ENCODE assay signal across 11 cellular contexts in the genomic region with DNA sequence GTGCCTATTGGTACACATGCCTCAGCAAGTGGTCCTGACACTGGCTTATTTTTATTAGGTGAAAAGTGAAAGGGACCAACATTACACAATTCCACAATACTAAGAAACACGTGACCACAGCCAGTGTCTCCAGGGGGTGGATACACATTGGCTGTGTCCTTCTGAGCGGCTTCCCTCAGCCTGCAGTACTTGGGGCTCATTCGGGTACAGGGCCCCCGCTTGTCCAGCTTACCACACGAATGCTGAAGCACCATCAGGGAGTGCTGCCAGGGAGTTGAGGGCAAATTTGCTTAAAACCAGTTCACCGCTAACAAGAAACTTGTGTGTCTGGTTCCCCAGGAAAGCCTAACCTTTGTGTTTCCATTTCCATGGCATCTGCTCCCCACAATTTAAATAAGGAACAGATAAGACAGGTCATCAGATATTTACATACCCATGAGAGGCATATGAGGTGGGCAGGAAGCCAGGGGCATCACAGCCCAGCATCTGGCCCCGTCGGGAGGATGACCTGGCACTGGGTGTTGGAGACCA. TPM values are rescaled to one million over a fixed set of nuclear protein-coding genes. Genes with fewer than 3 reads are reported as not detected.
A peak's percentile ranks its signal among the peaks of the same experiment; 100 is the strongest.
DNase-seq lines count a peak whose midpoint lies in the region; ATAC-seq, FAIRE-seq and TF ChIP-seq lines count a peak whose summit lies in the region.
"Had no signal": no experiment of that assay in that cellular context is flagged by ENCODE, and none has a peak within 500 bp of the region (broad histone marks: within the 10 kb centered on the region; RNA-seq: fewer than 3 reads in every experiment).

No MANE protein-coding gene starts in this region.

- peak overlapping the region; percentile 39; the same call in 1 of the 2 replicates for H2BK20ac ChIP-seq in IMR-90 (ENCODE audit: low read depth, low read length)

- H3K9ac ChIP-seq in IMR-90 (ENCODE audit: low read depth, low read length) = no peak overlapping the region
- H3K9ac ChIP-seq in adipocyte (ENCODE audit: low read length) = peak overlapping the region; percentile 71
- peak overlapping the region; percentile 17 for H3K9ac ChIP-seq in mucosa of stomach (ENCODE audit: low read length)

- H3K14ac ChIP-seq in IMR-90 (replicated peaks; ENCODE audit: low read depth, low read length) = 0 out of 2 replicates have a peak overlapping the region, but pooled peaks have one; percentile 52

- H3K4me1 ChIP-seq in CD4-positive, alpha-beta memory T cell (ENCODE audit: insufficient read depth, low read length) = peaks cover 83% of the 10 kb centered on the region
- peaks cover 19% of the 10 kb centered on the region for H3K4me1 ChIP-seq in IMR-90 (ENCODE audit: control insufficient read depth, insufficient read depth, low read length)
- H3K4me1 ChIP-seq in adipocyte (ENCODE audit: control insufficient read depth, insufficient read depth, low read length) = peaks cover 49% of the 10 kb centered on the region
- peaks cover 37% of the 10 kb centered on the region for H3K4me1 ChIP-seq in mucosa of stomach (ENCODE audit: control insufficient read depth, insufficient read depth, low read length)
- peaks cover 5% of the 10 kb centered on the region; the same call in 1 of the 2 replicates for H3K4me1 ChIP-seq in HAP-1

- H4K91ac ChIP-seq in IMR-90 (ENCODE audit: insufficient read depth, low read depth, low read length) = peak overlapping the region; percentile 5; the same call in 1 of the 2 replicates

- no peak overlapping the region for H3K56ac ChIP-seq in IMR-90 (ENCODE audit: extremely low read depth, insufficient read depth, low read length)

- no peak overlapping the region for H2BK5ac ChIP-seq in IMR-90 (ENCODE audit: low read depth, low read length, poor library complexity, severe bottlenecking)

- no peak overlapping the region for H2BK15ac ChIP-seq in IMR-90 (ENCODE audit: low read depth, low read length)

- no peaks in the 10 kb centered on the region for H3K27me3 Mint-ChIP-seq in CD4-positive, alpha-beta memory T cell

- no peaks in the 10 kb centered on the region for H3K9me3 ChIP-seq in CD4-positive, alpha-beta memory T cell (ENCODE audit: control insufficient read depth in 1 of 2, low read length in 2 of 2)
- H3K9me3 ChIP-seq in IMR-90 (ENCODE audit: control insufficient read depth, insufficient read depth, low read length) = no peaks in the 10 kb centered on the region
- no peaks in the 10 kb centered on the region for H3K9me3 ChIP-seq in adipocyte (ENCODE audit: control insufficient read depth, low read length)
- no peaks in the 10 kb centered on the region for H3K9me3 ChIP-seq in mucosa of stomach (ENCODE audit: control insufficient read depth, low read length)
- H3K9me3 ChIP-seq in HAP-1 = no peaks in the 10 kb centered on the region

- TF ChIP-seq CTCF in IMR-90 (conservative IDR thresholded peaks at IDR 0.05; ENCODE audit: low read depth, low read length) = no peak

- peaks cover 13 to 47% of the 10 kb centered on the region in 2 donors for H3K36me3 Mint-ChIP-seq in CD4-positive, alpha-beta memory T cell

- dilution Hi-C loops in IMR-90 (cut with HindIII; ENCODE audit: low sequenced_read_pairs, unreplicated experiment) = no loop called here

- no peak overlapping the region for H3K4me3 ChIP-seq in CD4-positive, alpha-beta memory T cell (ENCODE audit: low read length in 2 of 2)
- H3K4me3 ChIP-seq in IMR-90 (ENCODE audit: insufficient read depth, low read depth, low read length) (no peak overlapping the region), adipocyte (ENCODE audit: low read length) (peak overlapping the region; percentile 55), mucosa of stomach (ENCODE audit: low read length) (no peak overlapping the region), HAP-1 (no peak overlapping the region)

- H3K4me1 Mint-ChIP-seq in CD4-positive, alpha-beta memory T cell = peaks cover 38 to 83% (median 56%) of the 10 kb centered on the region in 4 donors

- peak overlapping the region; percentile 81 to 95 (median 93) for H3K27ac Mint-ChIP-seq in CD4-positive, alpha-beta memory T cell
- H3K27ac Mint-ChIP-seq: endodermal cell had no signal

- H2BK120ac ChIP-seq in IMR-90 (ENCODE audit: low read depth, low read length) = peak overlapping the region; percentile 14; the same call in 1 of the 2 replicates

- H2AK9ac ChIP-seq in IMR-90 (replicated peaks; ENCODE audit: low read depth, low read length, poor library complexity) = peak overlapping the region; percentile 18

- peak overlapping the region; percentile 7; the same call in 1 of the 2 replicates for H4K5ac ChIP-seq in IMR-90 (ENCODE audit: low read depth, low read length)

- H3K4me3 Mint-ChIP-seq in CD4-positive, alpha-beta memory T cell = peak overlapping the region in 1 of 8 donors; percentile 17
- H3K4me3 Mint-ChIP-seq: endodermal cell had no signal

- no peak overlapping the region for H3K27ac ChIP-seq in CD4-positive, alpha-beta memory T cell (ENCODE audit: low read depth, low read length)
- H3K27ac ChIP-seq in IMR-90 (ENCODE audit: insufficient read depth, low read length) = peak overlapping the region; percentile 42; the same call in 1 of the 2 replicates

- H4K8ac ChIP-seq in IMR-90 (ENCODE audit: low read depth in 2 of 2, low read length in 2 of 2) = peak overlapping the region in 1 of 2 experiments; percentile 61; a peak in 1 of 4 replicates

- no peaks in the 10 kb centered on the region for H3K27me3 ChIP-seq in CD4-positive, alpha-beta memory T cell (ENCODE audit: insufficient read depth, low read length)
- H3K27me3 ChIP-seq in IMR-90 (ENCODE audit: control insufficient read depth, insufficient read depth, low read length) (no peaks in the 10 kb centered on the region), adipocyte (replicated peaks; ENCODE audit: control insufficient read depth, insufficient read depth, low read length) (no peaks in the 10 kb centered on the region), mucosa of stomach (ENCODE audit: control insufficient read depth, insufficient read depth, low read length) (no peaks in the 10 kb centered on the region), HAP-1 (ENCODE audit: low read depth) (no peaks in the 10 kb centered on the region)

- no peak for TF ChIP-seq RAD21 in IMR-90 (IDR thresholded peaks at IDR 0.05; ENCODE audit: low read length)

- H3K4me2 ChIP-seq in IMR-90 (ENCODE audit: low read depth, low read length) = peak overlapping the region; percentile 20; the same call in 1 of the 2 replicates

- H3K36me3 ChIP-seq in CD4-positive, alpha-beta memory T cell (ENCODE audit: insufficient read depth, low read length) = peaks cover 5% of the 10 kb centered on the region
- H3K36me3 ChIP-seq in IMR-90 (ENCODE audit: control insufficient read depth, insufficient read depth, low read length) (no peaks in the 10 kb centered on the region), adipocyte (ENCODE audit: control insufficient read depth, insufficient read depth, low read length, severe bottlenecking) (no peaks in the 10 kb centered on the region), mucosa of stomach (ENCODE audit: control insufficient read depth, insufficient read depth, low read length) (no peaks in the 10 kb centered on the region), HAP-1 (replicated peaks) (no peaks in the 10 kb centered on the region)

- in situ Hi-C loops in IMR-90 (cut with MboI; ENCODE audit: low sequenced_read_pairs) (no loop called here), HAP-1 (cut with MboI; ENCODE audit: low sequenced_read_pairs) (no loop called here)

- DNase-seq in CD4-positive, alpha-beta memory T cell = peak in 1 of 5 donors; percentile 27
- DNase-seq in IMR-90 (peak; percentile 47), adipocyte (ENCODE audit: low read depth) (peak; percentile 40), HTR-8/SVneo (ENCODE audit: insufficient read length, low spot score) (no peak), HAP-1 (ENCODE audit: low spot score in 2 of 2) (no peak)
- DNase-seq: endodermal cell had no signal

- no peak for TF ChIP-seq POLR2A in IMR-90 (IDR thresholded peaks at IDR 0.05; ENCODE audit: low read depth, low read length)

- POLR2A ChIA-PET in CD4-positive, alpha-beta memory T cell (lab: Charles Lee; ENCODE audit: partially characterized antibody) = interaction anchor here (1.4 to 2.6 kb wide), 2 partner anchors 17 to 24 kb away, joined by 3 to 11 read pairs; a partner anchor contains a TSS
- POLR2A ChIA-PET in IMR-90 (lab: Charles Lee; ENCODE audit: unreplicated experiment) = no interaction called here

- H2AK5ac ChIP-seq in IMR-90 (ENCODE audit: low read depth, low read length) = peak overlapping the region; percentile 35; the same call in 1 of the 2 replicates

- WGBS in IMR-90 (ENCODE audit: extremely low coverage in 2 of 2, insufficient read length in 1 of 2), 2 experiments = no CpG with 5 or more reads among the region's 8 CpGs

- H3K9me3 Mint-ChIP-seq in CD4-positive, alpha-beta memory T cell = peaks cover 0 to 2% (median 0%) of the 10 kb centered on the region in 8 donors
- H3K9me3 Mint-ChIP-seq: endodermal cell had no signal

- H3K4ac ChIP-seq in IMR-90 (ENCODE audit: low read depth, low read length) = peak overlapping the region; percentile 20; the same call in 1 of the 2 replicates

- H2AFZ ChIP-seq in IMR-90 (replicated peaks; ENCODE audit: low read length, poor library complexity) = peak overlapping the region; percentile 61

- CTCF ChIA-PET in CD4-positive, alpha-beta memory T cell (lab: Charles Lee; ENCODE audit: partially characterized antibody) = no interaction called here
- CTCF ChIA-PET in IMR-90 (lab: Yijun Ruan, JAX) = interaction anchor here (0.6 kb wide), 1 partner anchor 33 kb away, joined by 3 read pairs; no protein-coding TSS in a partner anchor

- H3K9me1 ChIP-seq in IMR-90 (ENCODE audit: insufficient read depth, low read length) = peaks cover 17% of the 10 kb centered on the region

- H3K23ac ChIP-seq in IMR-90 (ENCODE audit: low read depth, low read length) = no peak overlapping the region

- no peak for FAIRE-seq in HTR-8/SVneo (lab: Jason Lieb, UNC)
- FAIRE-seq: urothelium cell line had no signal

- H3K79me1 ChIP-seq in IMR-90 (ENCODE audit: low read depth in 1 of 2, low read length in 2 of 2) = peaks cover 0 to 13% of the 10 kb centered on the region in 2 experiments; a peak in 2 of 4 replicates

- no TSS peak for BruUV-seq in IMR-90 (replicated peaks; lab: Mats Ljungman, UMichigan)

- H4K20me1 ChIP-seq in IMR-90 (ENCODE audit: insufficient read depth, low read length) = no peaks in the 10 kb centered on the region

- ATAC-seq in IMR-90 (ENCODE audit: low read depth) (peak; percentile 9; the same call in 1 of the 2 replicates), GM19463 (IDR thresholded peaks at IDR 0.05; ENCODE audit: unreplicated experiment) (no peak), HG02885 (IDR thresholded peaks at IDR 0.05; ENCODE audit: poor library complexity, unreplicated experiment) (no peak)

- peak overlapping the region; percentile 18; the same call in 1 of the 2 replicates for H3K18ac ChIP-seq in IMR-90 (ENCODE audit: low read depth, low read length)

- intact Hi-C loops in CD4-positive, alpha-beta memory T cell (cut with micrococcal nuclease) = loop anchor here (5.0 kb wide), 1 partner anchor 37 kb away; no protein-coding TSS in a partner anchor
- intact Hi-C loops in IMR-90 (cut with micrococcal nuclease) = no loop called here

RNA-seq across cellular contexts. Expression of a gene that starts 23.3 kb away (rescaled TPM):
- total RNA-seq in CD4-positive, alpha-beta memory T cell = 10 to 100 TPM; 46.5 to 56.3 TPM
- polyA plus RNA-seq in CD4-positive, alpha-beta memory T cell = 10 to 100 TPM in 1 of 2 donors, 1 to 10 TPM in 1; 3.9 to 11.8 TPM
- total RNA-seq in IMR-90 (2012; rRNA removed) = 0.90 and 1.4 TPM in 2 replicates
- 2.8 and 2.9 TPM in 2 replicates for polyA plus RNA-seq in IMR-90 (2012; rRNA removed)
- polyA plus RNA-seq in IMR-90 (2012; cell fraction: cytosol; rRNA removed) = 1.8 TPM in 2 replicates
- 16.5 and 21.4 TPM in 2 replicates for polyA plus RNA-seq in IMR-90 (2012; cell fraction: nucleus; rRNA removed; ENCODE audit: low replicate concordance)
- total RNA-seq: HT1080 had no signal

RNA-seq across cellular contexts. Expression of a gene that starts 32.8 kb away (rescaled TPM):
- 10 to 100 TPM; 70.7 to 72.4 TPM for total RNA-seq in CD4-positive, alpha-beta memory T cell
- 10 to 100 TPM; 27.2 to 37.7 TPM for polyA plus RNA-seq in CD4-positive, alpha-beta memory T cell
- under 0.01 and 0.28 TPM in 2 replicates for total RNA-seq in IMR-90 (2012; rRNA removed)
- 4.1 and 5.4 TPM in 2 replicates for polyA plus RNA-seq in IMR-90 (2012; rRNA removed)
- 0.51 and 2.1 TPM in 2 replicates for polyA plus RNA-seq in IMR-90 (2012; cell fraction: cytosol; rRNA removed)
- 64.5 and 113 TPM in 2 replicates for polyA plus RNA-seq in IMR-90 (2012; cell fraction: nucleus; rRNA removed; ENCODE audit: low replicate concordance)

RNA-seq across cellular contexts. Expression of a gene that starts 48.2 kb away (rescaled TPM):
- 100 to 1,000 TPM; 101 to 105 TPM for total RNA-seq in CD4-positive, alpha-beta memory T cell
- polyA plus RNA-seq in CD4-positive, alpha-beta memory T cell = 10 to 100 TPM; 28.4 to 49.7 TPM
- 4.1 and 4.4 TPM in 2 replicates for total RNA-seq in IMR-90 (2012; rRNA removed)
- polyA plus RNA-seq in IMR-90 (2012; rRNA removed) = 10.9 and 11.0 TPM in 2 replicates
- polyA plus RNA-seq in IMR-90 (2012; cell fraction: cytosol; rRNA removed) = 6.2 and 7.6 TPM in 2 replicates
- polyA plus RNA-seq in IMR-90 (2012; cell fraction: nucleus; rRNA removed; ENCODE audit: low replicate concordance) = 54.8 and 78.0 TPM in 2 replicates

RNA-seq across cellular contexts. Expression of a gene that starts 57.2 kb away (rescaled TPM):
- under 1 TPM; 0.09 to 0.14 TPM for total RNA-seq in CD4-positive, alpha-beta memory T cell
- not detected for polyA plus RNA-seq in CD4-positive, alpha-beta memory T cell
- total RNA-seq in IMR-90 (2012; rRNA removed) = 0.18 and 0.28 TPM in 2 replicates
- 0.87 and 0.96 TPM in 2 replicates for polyA plus RNA-seq in IMR-90 (2012; rRNA removed)
- polyA plus RNA-seq in IMR-90 (2012; cell fraction: cytosol; rRNA removed) = 0.65 and 1.2 TPM in 2 replicates
- 0.96 and 2.9 TPM in 2 replicates for polyA plus RNA-seq in IMR-90 (2012; cell fraction: nucleus; rRNA removed; ENCODE audit: low replicate concordance)
- total RNA-seq: HT1080 had no signal

Comparison
In these comparisons a context has a peak if more than half of its experiments do, and no peak if none do; other contexts are left out.
1. DNase-seq: peak in IMR-90 (single experiment) and adipocyte (single experiment); none in HTR-8/SVneo (single experiment) and HAP-1 (0 of 2).
2. RNA of a gene that starts 23.3 kb away (total RNA-seq): 46.5 to 56.3 TPM in CD4-positive, alpha-beta memory T cell; 0.90 to 1.4 TPM in IMR-90; every median in the first group is over 10 times any median in the second.
3. RNA of a gene that starts 32.8 kb away (total RNA-seq): 70.7 to 72.4 TPM in CD4-positive, alpha-beta memory T cell; under 0.01 to 0.28 TPM in IMR-90; every median in the first group is over 10 times any median in the second.
4. RNA of a gene that starts 48.2 kb away (total RNA-seq): 101 to 105 TPM in CD4-positive, alpha-beta memory T cell; 4.1 to 4.4 TPM in IMR-90; every median in the first group is over 10 times any median in the second.